9 cellular contexts compared by ENCODE assay signal in the genomic region with DNA sequence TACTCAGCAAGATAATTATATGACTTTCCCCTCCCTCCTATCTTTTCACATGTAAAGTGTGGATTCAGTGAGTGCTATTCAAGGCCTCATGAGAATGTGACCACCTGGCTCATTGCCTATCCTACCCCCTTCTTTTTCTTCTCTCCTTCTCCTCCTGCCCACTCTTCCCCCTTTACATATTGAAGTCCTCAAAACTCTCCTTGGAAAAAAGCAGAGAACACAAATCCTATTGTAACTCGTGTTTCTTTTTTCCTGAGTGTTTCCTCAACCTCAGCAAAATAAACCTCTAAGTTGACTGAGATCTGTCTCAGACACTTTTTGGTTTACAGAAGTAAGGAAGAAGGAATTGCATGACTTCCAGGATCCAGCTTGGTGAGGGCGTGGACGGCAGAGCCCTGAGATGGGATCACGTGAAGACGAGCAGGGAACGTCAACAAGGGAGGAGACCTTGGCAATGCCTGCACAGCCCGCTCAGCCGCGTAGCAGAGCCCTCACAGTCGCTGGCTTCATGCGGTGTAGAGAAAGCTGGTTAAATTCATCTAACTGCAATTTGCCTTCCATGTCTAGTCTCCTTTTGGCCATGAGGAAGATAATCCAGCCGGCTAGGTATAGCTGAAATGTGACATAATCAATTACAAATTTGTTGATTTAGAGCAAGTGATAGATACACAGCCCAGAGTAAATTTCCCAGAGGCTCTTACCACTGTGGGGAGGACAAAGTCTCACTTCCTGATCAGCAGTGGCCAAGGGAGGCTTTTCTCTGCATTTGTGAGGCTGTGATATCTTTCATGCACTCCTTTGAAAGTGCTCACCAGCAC.
DNase-seq lines count a peak whose midpoint lies in the region; ATAC-seq and TF ChIP-seq lines count a peak whose summit lies in the region.
"Had no signal": no experiment of that assay in that cellular context is flagged by ENCODE, and none has a peak within 500 bp of the region (broad histone marks: within the 10 kb centered on the region; RNA-seq: fewer than 3 reads in every experiment).

No MANE protein-coding gene starts in this region.

- H3K4me1 ChIP-seq in ES-I3 (ENCODE audit: insufficient read depth, low read length) = peaks cover 12% of the 10 kb centered on the region; the same call in 1 of the 2 replicates
- peaks cover 0 to 17% of the 10 kb centered on the region in 2 donors for H3K4me1 ChIP-seq in right atrium auricular region

- H3K36me3 ChIP-seq in ES-I3 (ENCODE audit: insufficient read depth, low read length) (no peaks in the 10 kb centered on the region), right atrium auricular region (no peaks in the 10 kb centered on the region)

- peak; percentile 86 for DNase-seq in right atrium auricular region (ENCODE audit: low spot score)
- peak; percentile 19 for DNase-seq in renal cortical epithelial cell (ENCODE audit: low read depth)
- DNase-seq in stimulated activated naive CD4-positive, alpha-beta T cell (lab: John Stamatoyannopoulos, UW) = no peak
- no peak for DNase-seq in SIG-M5 treated with dmso at 0.1 percent for 504 hours (lab: John Stamatoyannopoulos, UW; ENCODE audit: unreplicated experiment)
- DNase-seq in NCI-H446 (lab: John Stamatoyannopoulos, UW) = no peak

- peak overlapping the region; percentile 32 for H3K9ac ChIP-seq in ES-I3 (ENCODE audit: low read depth, low read length)

- no peaks in the 10 kb centered on the region for H3K9me3 ChIP-seq in ES-I3 (ENCODE audit: control insufficient read depth, insufficient read depth, low read length)
- no peaks in the 10 kb centered on the region for H3K9me3 ChIP-seq in right atrium auricular region

- ATAC-seq in HG02759 (IDR thresholded peaks at IDR 0.05; ENCODE audit: unreplicated experiment) = no peak
- ATAC-seq: HCT116 had no signal

- no peak for TF ChIP-seq CTCF in VCaP (conservative IDR thresholded peaks at IDR 0.05)
- no peak for TF ChIP-seq CTCF in right atrium auricular region (IDR thresholded peaks at IDR 0.05)

- H3K27ac ChIP-seq in VCaP = peak overlapping the region; percentile 80
- H3K27ac ChIP-seq in right atrium auricular region = peak overlapping the region; percentile 69 to 84

- H3K4me3 ChIP-seq in right atrium auricular region = peak overlapping the region in 1 of 2 donors; percentile 34

- H3K27me3 ChIP-seq in right atrium auricular region = no peaks in the 10 kb centered on the region

Comparison
In these comparisons a context has a peak if more than half of its experiments do, and no peak if none do; other contexts are left out.
1. DNase-seq: peak in right atrium auricular region (single experiment) and renal cortical epithelial cell (single experiment); none in stimulated activated naive CD4-positive, alpha-beta T cell (0 of 6), SIG-M5 treated with dmso at 0.1 percent for 504 hours (single experiment) and NCI-H446 (0 of 2).